Comparison of ENCODE assay signal across 22 cellular contexts in the genomic region with DNA sequence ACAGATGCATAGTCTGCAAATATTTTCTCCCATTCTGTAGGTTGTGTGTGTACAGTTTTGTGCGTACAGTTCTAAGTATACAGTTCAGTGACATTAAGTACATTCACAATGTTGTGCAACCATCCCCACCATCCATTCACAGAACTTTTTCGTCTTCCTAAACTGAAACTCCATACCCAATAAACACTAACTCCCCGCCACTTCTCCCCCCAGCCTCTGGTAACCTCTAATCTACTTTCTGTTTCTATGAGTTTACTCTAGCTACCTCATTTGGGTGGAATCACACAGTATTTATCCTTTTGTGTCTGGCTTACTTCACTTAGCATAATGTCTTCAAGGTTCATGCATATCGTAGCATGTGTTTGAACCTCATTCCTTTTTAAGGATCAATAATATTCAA. TPM values are rescaled to one million over a fixed set of nuclear protein-coding genes. Genes with fewer than 3 reads are reported as not detected.
DNase-seq lines count a peak whose midpoint lies in the region; ATAC-seq, FAIRE-seq and TF ChIP-seq lines count a peak whose summit lies in the region.
"Had no signal": no experiment of that assay in that cellular context is flagged by ENCODE, and none has a peak within 500 bp of the region (broad histone marks: within the 10 kb centered on the region; RNA-seq: fewer than 3 reads in every experiment).

No MANE protein-coding gene starts in this region.

- no peak for ATAC-seq in HG02973 (IDR thresholded peaks at IDR 0.05; ENCODE audit: unreplicated experiment)
- ATAC-seq in GM21737 (IDR thresholded peaks at IDR 0.05; ENCODE audit: unreplicated experiment), result no peak
- ATAC-seq: left ventricle myocardium superior had no signal

- H3K4me1 Mint-ChIP-seq in T-helper 2 cell treated with Interferon-gamma antibody and Interleukin-4, amounts not matched to agents 5 μg/mL and 100 μg/mL, for 36 hours (ENCODE audit: low read depth), result peaks cover 77% of the 10 kb centered on the region
- peaks cover 95% of the 10 kb centered on the region for H3K4me1 Mint-ChIP-seq in activated CD4-positive, alpha-beta memory T cell treated with anti-CD3 and anti-CD28 coated beads, Interleukin-2, amount 10 ng/mL, durations not matched to agents 7 days and 5 days
- peaks cover 96 to 100% of the 10 kb centered on the region in 2 donors for H3K4me1 Mint-ChIP-seq in immature natural killer cell

- no peak for TF ChIP-seq POLR2A in GM12891 (IDR thresholded peaks at IDR 0.05; ENCODE audit: low read depth, low read length)

- H3K27ac Mint-ChIP-seq in T-helper 2 cell treated with Interferon-gamma antibody and Interleukin-4, amounts not matched to agents 5 μg/mL and 100 μg/mL, for 36 hours, result peak overlapping the region; percentile 77
- H3K27ac Mint-ChIP-seq in activated CD4-positive, alpha-beta memory T cell treated with anti-CD3 and anti-CD28 coated beads, Interleukin-2, amount 10 ng/mL, durations not matched to agents 7 days and 5 days, result peak overlapping the region; percentile 0
- H3K27ac Mint-ChIP-seq in immature natural killer cell, result peak overlapping the region; percentile 94 to 100 (median 98)
- H3K27ac Mint-ChIP-seq: HFFc6, type B pancreatic cell had no signal

- peaks cover 22% of the 10 kb centered on the region for H3K9me3 Mint-ChIP-seq in T-helper 2 cell treated with Interferon-gamma antibody and Interleukin-4, amounts not matched to agents 5 μg/mL and 100 μg/mL, for 36 hours
- H3K9me3 Mint-ChIP-seq in activated CD4-positive, alpha-beta memory T cell treated with anti-CD3 and anti-CD28 coated beads, Interleukin-2, amount 10 ng/mL, durations not matched to agents 7 days and 5 days, result peaks cover 21% of the 10 kb centered on the region
- no peaks in the 10 kb centered on the region for H3K9me3 Mint-ChIP-seq in immature natural killer cell
- H3K9me3 Mint-ChIP-seq: type B pancreatic cell had no signal

- CTCF ChIA-PET in activated CD4-positive, alpha-beta memory T cell treated with anti-CD3 and anti-CD28 coated beads, Interleukin-2, amount 10 ng/mL, durations not matched to agents 7 days and 5 days (lab: Charles Lee), result interaction anchor here (0.9 to 1.2 kb wide), 2 partner anchors 47 to 56 kb away, joined by 3 to 5 read pairs; no protein-coding TSS in a partner anchor

- peak overlapping the region; percentile 30 for H3K4me3 Mint-ChIP-seq in T-helper 2 cell treated with Interferon-gamma antibody and Interleukin-4, amounts not matched to agents 5 μg/mL and 100 μg/mL, for 36 hours
- H3K4me3 Mint-ChIP-seq in activated CD4-positive, alpha-beta memory T cell treated with anti-CD3 and anti-CD28 coated beads, Interleukin-2, amount 10 ng/mL, durations not matched to agents 7 days and 5 days, result no peak overlapping the region
- peak overlapping the region; percentile 63 to 99 (median 81) for H3K4me3 Mint-ChIP-seq in immature natural killer cell
- H3K4me3 Mint-ChIP-seq: HFFc6, type B pancreatic cell had no signal

- peak; percentile 81 for FAIRE-seq in GM12891 (lab: Jason Lieb, UNC)
- FAIRE-seq: endothelial cell of umbilical vein had no signal

- DNase-seq in T-helper 2 cell treated with Interferon-gamma antibody and Interleukin-4, amounts not matched to agents 5 μg/mL and 100 μg/mL, for 36 hours (ENCODE audit: low spot score), result no peak
- DNase-seq in T-helper 2 cell (no peak), GM12891 (ENCODE audit: insufficient read length, low spot score) (no peak), immature natural killer cell (peak; percentile 54 to 63 (median 57)), NCI-H146 (lab: John Stamatoyannopoulos, UW) (no peak)
- no peak for DNase-seq in activated CD4-positive, alpha-beta memory T cell treated with anti-CD3 and anti-CD28 coated beads, Interleukin-2, amount 10 ng/mL, durations not matched to agents 7 days and 5 days
- DNase-seq: 8988T; activated CD4-positive, alpha-beta T cell treated with anti-CD3 and anti-CD28 coated beads for 48 hours; activated T-cell treated with anti-CD3 and anti-CD28 coated beads, Interleukin-2, amount 50 U/mL, for 1 hour; amygdala; EL; HFFc6; left ventricle myocardium superior; NCI-H1436 treated with DMSO at 0.1 percent for 48 hours; NCI-H524 treated with DMSO at 0.1 percent for 48 hours; stimulated activated CD4-positive, alpha-beta T cell treated with anti-CD3 and anti-CD28 coated beads, Interleukin-4, amount 100 ng/mL, for 24 hours had no signal

- H3K36me3 Mint-ChIP-seq in T-helper 2 cell treated with Interferon-gamma antibody and Interleukin-4, amounts not matched to agents 5 μg/mL and 100 μg/mL, for 36 hours (ENCODE audit: low read depth), result peaks cover 65% of the 10 kb centered on the region
- H3K36me3 Mint-ChIP-seq in activated CD4-positive, alpha-beta memory T cell treated with anti-CD3 and anti-CD28 coated beads, Interleukin-2, amount 10 ng/mL, durations not matched to agents 7 days and 5 days (ENCODE audit: low read depth), result peaks cover 69% of the 10 kb centered on the region
- H3K36me3 Mint-ChIP-seq in immature natural killer cell, result peaks cover 6 to 27% (median 25%) of the 10 kb centered on the region in 3 donors
- H3K36me3 Mint-ChIP-seq: type B pancreatic cell had no signal

- POLR2A ChIA-PET in activated CD4-positive, alpha-beta memory T cell treated with anti-CD3 and anti-CD28 coated beads, Interleukin-2, amount 10 ng/mL, durations not matched to agents 7 days and 5 days (lab: Charles Lee), result interaction anchor here (7.1 to 7.6 kb wide), 2 partner anchors 10 to 14 kb away, joined by 40 to 64 read pairs; a partner anchor contains a TSS

- H3K27me3 Mint-ChIP-seq in T-helper 2 cell treated with Interferon-gamma antibody and Interleukin-4, amounts not matched to agents 5 μg/mL and 100 μg/mL, for 36 hours (ENCODE audit: low read depth), result no peaks in the 10 kb centered on the region
- no peaks in the 10 kb centered on the region for H3K27me3 Mint-ChIP-seq in activated CD4-positive, alpha-beta memory T cell treated with anti-CD3 and anti-CD28 coated beads, Interleukin-2, amount 10 ng/mL, durations not matched to agents 7 days and 5 days
- peaks cover 2 to 3% (median 3%) of the 10 kb centered on the region in 3 donors for H3K27me3 Mint-ChIP-seq in immature natural killer cell (ENCODE audit: low read depth in 3 of 3)

TF ChIP-seq in GM12891, 5 proteins besides CTCF, POLR2A, EP300 and RAD21:
- no peak for TF ChIP-seq PAX5 (IDR thresholded peaks at IDR 0.05; ENCODE audit: insufficient read depth, low read length, severe bottlenecking)
- no peak for TF ChIP-seq POLR2AphosphoS5 (IDR thresholded peaks at IDR 0.05; ENCODE audit: low read depth, low read length)

RNA-seq across cellular contexts. Expression of a gene that starts 14.3 kb away (rescaled TPM):
- polyA plus RNA-seq in GM12891 (2012; ENCODE audit: low read depth, missing spikeins), result 41.2 TPM
- total RNA-seq in activated CD4-positive, alpha-beta memory T cell treated with anti-CD3 and anti-CD28 coated beads, Interleukin-2, amount 10 ng/mL, durations not matched to agents 7 days and 5 days, result 10 to 100 TPM; 50.3 to 52.7 TPM
- polyA plus RNA-seq in immature natural killer cell, result 10 to 100 TPM; 26.7 to 90.9 (median 28.9) TPM
- total RNA-seq: endothelial cell of umbilical vein, HFFc6, renal cortical epithelial cell, smooth muscle cell had no signal
- polyA plus RNA-seq: endothelial cell of umbilical vein, smooth muscle cell had no signal

Comparison
In these comparisons a context has a peak if more than half of its experiments do, and no peak if none do; other contexts are left out.
1. DNase-seq: peak in immature natural killer cell (3 of 3); none in T-helper 2 cell treated with Interferon-gamma antibody and Interleukin-4, amounts not matched to agents 5 μg/mL and 100 μg/mL, for 36 hours (single experiment), T-helper 2 cell (0 of 5), GM12891 (single experiment), activated CD4-positive, alpha-beta memory T cell treated with anti-CD3 and anti-CD28 coated beads, Interleukin-2, amount 10 ng/mL, durations not matched to agents 7 days and 5 days (single experiment) and NCI-H146 (single experiment).
2. H3K27ac Mint-ChIP-seq: peak in every context shown above with its lines; median percentile 98 in immature natural killer cell; 77 in T-helper 2 cell treated with Interferon-gamma antibody and Interleukin-4, amounts not matched to agents 5 μg/mL and 100 μg/mL, for 36 hours; 0 in activated CD4-positive, alpha-beta memory T cell treated with anti-CD3 and anti-CD28 coated beads, Interleukin-2, amount 10 ng/mL, durations not matched to agents 7 days and 5 days.